Comparison of ENCODE assay signal across 6 cellular contexts in the genomic region with DNA sequence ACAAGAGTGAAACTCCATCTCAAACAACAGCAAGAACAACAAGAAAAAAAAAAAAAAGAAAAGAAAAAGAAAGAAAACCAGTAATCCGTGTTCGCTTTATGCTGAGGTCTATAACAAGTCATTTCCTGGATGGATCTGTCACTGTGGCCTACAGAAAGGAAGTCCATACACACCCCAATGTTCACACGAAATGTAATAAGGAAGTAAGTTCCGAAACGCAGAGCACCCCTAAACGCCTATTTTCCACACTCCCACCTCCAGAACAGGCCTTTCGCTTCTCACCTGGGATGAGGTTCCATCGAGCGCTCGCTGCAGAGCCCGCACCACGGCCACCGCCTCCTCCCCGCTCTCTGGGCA. TPM values are rescaled to one million over a fixed set of nuclear protein-coding genes. Genes with fewer than 3 reads are reported as not detected.
DNase-seq lines count a peak whose midpoint lies in the region; TF ChIP-seq lines count a peak whose summit lies in the region.

No MANE protein-coding gene starts in this region.

- in situ Hi-C loops in GM13976 (cut with MboI; ENCODE audit: low sequenced_read_pairs, unreplicated experiment) = no loop called here

- no peak for TF ChIP-seq CTCF in GM13976 (IDR thresholded peaks at IDR 0.05; ENCODE audit: borderline replicate concordance, control extremely low read depth, extremely low read depth, insufficient read depth, missing control alignments)

- H3K4me3 ChIP-seq in endocrine pancreas (ENCODE audit: control insufficient read depth, insufficient read depth, low read length) (peak overlapping the region; percentile 92), skeletal muscle tissue (ENCODE audit: low read length in 3 of 3) (peak overlapping the region; percentile 98 to 99 (median 98))

- H3K9ac ChIP-seq in endocrine pancreas (ENCODE audit: control insufficient read depth, insufficient read depth, low read length) (peak overlapping the region; percentile 83), skeletal muscle tissue (ENCODE audit: low read depth in 1 of 3, low read length in 3 of 3) (peak overlapping the region; percentile 97 to 98 (median 97))

- intact Hi-C loops in posterior vena cava (cut with DNase I) = no loop called here

- peak overlapping the region; percentile 99 for H3K27ac ChIP-seq in skeletal muscle tissue (ENCODE audit: low read depth, low read length)

- H3K9me3 ChIP-seq in endocrine pancreas (ENCODE audit: control insufficient read depth, low read length) = no peaks in the 10 kb centered on the region
- peaks cover 2% of the 10 kb centered on the region in 3 donors for H3K9me3 ChIP-seq in skeletal muscle tissue (ENCODE audit: control insufficient read depth in 3 of 3, low read length in 3 of 3)

- H3K27me3 ChIP-seq in endocrine pancreas (ENCODE audit: control insufficient read depth, insufficient read depth, low read length) = no peaks in the 10 kb centered on the region
- H3K27me3 ChIP-seq in skeletal muscle tissue (ENCODE audit: control insufficient read depth in 3 of 3, insufficient read depth in 3 of 3, low read length in 3 of 3) = no peaks in the 10 kb centered on the region

- H3K4me1 ChIP-seq in endocrine pancreas (ENCODE audit: control insufficient read depth, insufficient read depth, low read length) (peaks cover 8% of the 10 kb centered on the region), skeletal muscle tissue (ENCODE audit: control insufficient read depth in 3 of 3, insufficient read depth in 3 of 3, low read length in 3 of 3) (peaks cover 16 to 34% (median 19%) of the 10 kb centered on the region in 3 donors)

- DNase-seq in GM13976 (ENCODE audit: low spot score) = peak; percentile 51
- DNase-seq in M059J (ENCODE audit: low read depth) = peak; percentile 36
- DNase-seq in NCI-H1436 (lab: John Stamatoyannopoulos, UW) = no peak
- no peak for DNase-seq in posterior vena cava (ENCODE audit: low spot score)

- H3K36me3 ChIP-seq in endocrine pancreas (ENCODE audit: control insufficient read depth, insufficient read depth, low read length) (peaks cover 5% of the 10 kb centered on the region), skeletal muscle tissue (ENCODE audit: control insufficient read depth in 3 of 3, insufficient read depth in 3 of 3, low read length in 3 of 3) (peaks cover 10 to 16% (median 12%) of the 10 kb centered on the region in 3 donors)

RNA-seq across cellular contexts. Expression of a gene that starts 0.7 kb away (rescaled TPM):
- 24.0 and 32.0 TPM in 2 replicates for total RNA-seq in M059J (2014; rRNA removed; shearing (Covaris generic))
- total RNA-seq in skeletal muscle tissue (39.7 TPM), posterior vena cava (10 to 100 TPM; 17.5 to 20.0 TPM)

RNA-seq across cellular contexts. Expression of a gene that starts 5.1 kb away (rescaled TPM):
- total RNA-seq in M059J (2014; rRNA removed; shearing (Covaris generic)) = 12.8 and 19.9 TPM in 2 replicates
- total RNA-seq in skeletal muscle tissue (8.9 TPM), posterior vena cava (1 to 10 TPM; 5.9 to 7.0 TPM)

RNA-seq across cellular contexts. Expression of a gene that starts 26.6 kb away (rescaled TPM):
- 5.6 and 7.6 TPM in 2 replicates for total RNA-seq in M059J (2014; rRNA removed; shearing (Covaris generic))
- total RNA-seq in skeletal muscle tissue (13.6 TPM), posterior vena cava (1 to 10 TPM; 8.0 to 9.8 TPM)

RNA-seq across cellular contexts. Expression of a gene that starts 33.4 kb away (rescaled TPM):
- 2,015 and 4,702 TPM in 2 replicates for total RNA-seq in M059J (2014; rRNA removed; shearing (Covaris generic))
- 667 TPM for total RNA-seq in skeletal muscle tissue
- 100 to 1,000 TPM; 143 to 200 TPM for total RNA-seq in posterior vena cava

RNA-seq across cellular contexts. Expression of a gene that starts 52.6 kb away (rescaled TPM):
- total RNA-seq in M059J (2014; rRNA removed; shearing (Covaris generic)) = 8.6 and 13.3 TPM in 2 replicates
- total RNA-seq in skeletal muscle tissue = 6.8 TPM
- total RNA-seq in posterior vena cava = 1 to 10 TPM; 3.2 to 5.4 TPM

Comparison
In these comparisons a context has a peak if more than half of its experiments do, and no peak if none do; other contexts are left out.
1. DNase-seq: peak in GM13976 (single experiment) and M059J (single experiment); none in NCI-H1436 (single experiment) and posterior vena cava (single experiment).